17 cellular contexts compared by ENCODE assay signal in the genomic region with DNA sequence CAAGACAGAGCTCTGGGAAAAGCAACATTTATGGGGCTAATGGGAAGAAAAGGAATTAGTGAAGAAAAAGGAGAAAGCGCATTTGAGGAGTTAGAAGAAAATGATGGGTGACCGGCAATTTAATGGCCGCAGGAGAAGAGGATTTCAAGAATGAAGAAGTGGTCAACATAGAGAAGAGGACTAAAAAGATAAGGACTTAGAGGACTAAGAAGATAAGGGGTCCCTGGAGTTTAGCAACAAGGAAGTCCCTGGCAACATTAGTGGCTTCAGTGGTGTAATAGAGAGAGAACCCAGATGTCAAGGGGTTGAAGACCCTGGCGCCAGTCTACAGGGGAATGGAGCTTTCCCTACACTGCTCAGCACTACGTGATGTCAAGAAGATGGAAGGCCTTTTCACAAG.
"Had no signal": no experiment of that assay in that cellular context is flagged by ENCODE, and none has a peak within 500 bp of the region (broad histone marks: within the 10 kb centered on the region; RNA-seq: fewer than 3 reads in every experiment).

No MANE protein-coding gene starts in this region.

- H3K27me3 ChIP-seq: esophagus squamous epithelium, suprapubic skin, transverse colon, vagina had no signal

- H3K9me3 ChIP-seq: esophagus squamous epithelium, prostate gland, suprapubic skin, transverse colon, vagina had no signal

- DNase-seq: activated CD4-positive, alpha-beta T cell treated with anti-CD3 and anti-CD28 coated beads for 4 hours; activated gamma-delta T cell; activated T-cell treated with anti-CD3 and anti-CD28 coated beads, Interleukin-2, amount 50 U/mL, for 72 hours; effector CD8-positive, alpha-beta T cell; esophagus squamous epithelium; mesenchymal stem cell; naive thymus-derived CD8-positive, alpha-beta T cell; right cardiac atrium; stimulated activated CD4-positive, alpha-beta T cell treated with anti-CD3 and anti-CD28 coated beads, Interleukin-2, amount 100 ng/mL, for 24 hours; stimulated activated naive CD8-positive, alpha-beta T cell treated with anti-CD3 and anti-CD28 coated beads, Interleukin-15, amount 100 ng/mL, for 72 hours; transverse colon had no signal

- H3K4me3 ChIP-seq: esophagus squamous epithelium, prostate gland, suprapubic skin, transverse colon, vagina had no signal

- H3K36me3 Mint-ChIP-seq: activated naive CD8-positive, alpha-beta T cell had no signal

- H3K9me3 Mint-ChIP-seq: activated T-cell treated with anti-CD3 and anti-CD28 coated beads, Interleukin-2, amount 50 U/mL, for 72 hours; stimulated activated naive CD8-positive, alpha-beta T cell treated with anti-CD3 and anti-CD28 coated beads, Interleukin-15, amount 100 ng/mL, for 72 hours; T-helper 1 cell treated with Interleukin-12 subunit alpha and Interleukin-12 subunit beta and Interleukin-4 antibody, amounts not matched to agents 30 μg/mL and 1 μg/mL, for 36 hours had no signal

- H3K36me3 ChIP-seq: esophagus squamous epithelium, prostate gland, suprapubic skin, transverse colon, vagina had no signal

- H3K4me3 Mint-ChIP-seq: activated naive CD8-positive, alpha-beta T cell; activated T-cell treated with anti-CD3 and anti-CD28 coated beads, Interleukin-2, amount 50 U/mL, for 72 hours; naive thymus-derived CD8-positive, alpha-beta T cell; stimulated activated naive CD8-positive, alpha-beta T cell treated with anti-CD3 and anti-CD28 coated beads, Interleukin-15, amount 100 ng/mL, for 72 hours; T-helper 1 cell treated with Interleukin-12 subunit alpha and Interleukin-12 subunit beta and Interleukin-4 antibody, amounts not matched to agents 30 μg/mL and 1 μg/mL, for 36 hours; WTC11 had no signal

- H3K27ac Mint-ChIP-seq: activated naive CD8-positive, alpha-beta T cell; activated T-cell treated with anti-CD3 and anti-CD28 coated beads, Interleukin-2, amount 50 U/mL, for 72 hours; stimulated activated naive CD8-positive, alpha-beta T cell treated with anti-CD3 and anti-CD28 coated beads, Interleukin-15, amount 100 ng/mL, for 72 hours; T-helper 1 cell treated with Interleukin-12 subunit alpha and Interleukin-12 subunit beta and Interleukin-4 antibody, amounts not matched to agents 30 μg/mL and 1 μg/mL, for 36 hours; WTC11 had no signal

- H3K4me1 ChIP-seq: prostate gland had no signal

- H3K27me3 Mint-ChIP-seq: activated naive CD8-positive, alpha-beta T cell had no signal

- H3K27ac ChIP-seq: esophagus squamous epithelium, prostate gland, suprapubic skin, transverse colon, vagina had no signal
